Comparison of ENCODE assay signal across 26 cellular contexts in genomic region chr3:61964566-61964965, GRCh38.
DNase-seq lines count a peak whose midpoint lies in the region; ATAC-seq and TF ChIP-seq lines count a peak whose summit lies in the region.
"Had no signal": no experiment of that assay in that cellular context is flagged by ENCODE, and none has a peak within 500 bp of the region (broad histone marks: within the 10 kb centered on the region; RNA-seq: fewer than 3 reads in every experiment).

No MANE protein-coding gene starts in this region.

- H3K27me3 ChIP-seq in heart right ventricle = no peaks in the 10 kb centered on the region
- H3K27me3 ChIP-seq: Peyer's patch, sigmoid colon, SJSA1, stomach, tibial nerve had no signal

- no peak overlapping the region for H3K27ac ChIP-seq in heart right ventricle
- H3K27ac ChIP-seq: 22Rv1, Peyer's patch, sigmoid colon, SJSA1, stomach, tibial nerve had no signal

- WGBS in heart right ventricle, 2 donors = 86 to 97% methylated on average over 8 of the region's 8 CpGs

- ATAC-seq in heart right ventricle (no peak), HG03095 (IDR thresholded peaks at IDR 0.05; ENCODE audit: unreplicated experiment) (no peak)
- ATAC-seq: activated CD8-positive, alpha-beta T cell treated with anti-CD3 and anti-CD28 coated beads, Interleukin-2, amount 10 ng/mL, durations not matched to agents 7 days and 5 days; activated naive CD8-positive, alpha-beta T cell treated with anti-CD3 and anti-CD28 coated beads, Interleukin-2, amount 50 U/mL, for 24 hours had no signal

- DNase-seq in DMS53 (lab: John Stamatoyannopoulos, UW) = peak; percentile 0
- DNase-seq in DMS53 treated with DMSO at 0.1 percent for 48 hours (lab: John Stamatoyannopoulos, UW; ENCODE audit: unreplicated experiment) = no peak
- DNase-seq in LHCN-M2 (ENCODE audit: low read depth) = peak; percentile 53
- DNase-seq in fibroblast of mammary gland (ENCODE audit: low read depth) = peak; percentile 28
- peak; percentile 42 for DNase-seq in skeletal muscle cell (ENCODE audit: low read depth)
- no peak for DNase-seq in heart right ventricle
- no peak for DNase-seq in NCI-H82 (lab: John Stamatoyannopoulos, UW)
- DNase-seq: activated CD8-positive, alpha-beta T cell treated with anti-CD3 and anti-CD28 coated beads, Interleukin-2, amount 10 ng/mL, durations not matched to agents 7 days and 5 days; activated gamma-delta T cell; activated naive CD8-positive, alpha-beta T cell treated with anti-CD3 and anti-CD28 coated beads, Interleukin-2, amount 50 U/mL, for 24 hours; CD4-positive, alpha-beta memory T cell; DMS153; effector CD4-positive, alpha-beta T cell; H7; hypothalamus; NCI-H1417 treated with DMSO at 0.1 percent for 48 hours; NCI-H2171; NCI-H524 treated with DMSO at 0.1 percent for 48 hours; Peyer's patch; posterior cingulate gyrus; sigmoid colon; stomach had no signal

- H3K4me1 ChIP-seq in heart right ventricle = peaks cover 0 to 23% (median 4%) of the 10 kb centered on the region in 9 donors
- H3K4me1 ChIP-seq: Peyer's patch, SJSA1, tibial nerve had no signal

- H3K9me3 ChIP-seq in heart right ventricle = no peaks in the 10 kb centered on the region
- H3K9me3 ChIP-seq: Peyer's patch, sigmoid colon, SJSA1, stomach, tibial nerve had no signal

- no peaks in the 10 kb centered on the region for H3K36me3 ChIP-seq in heart right ventricle
- H3K36me3 ChIP-seq: Peyer's patch, sigmoid colon, SJSA1, stomach, tibial nerve had no signal

- intact Hi-C loops in heart right ventricle (cut with DNase I) = no loop called here

- H3K4me3 ChIP-seq in fibroblast of mammary gland (ENCODE audit: control insufficient read depth, low read depth, low read length) (no peak overlapping the region), skeletal muscle cell (ENCODE audit: low read depth, low read length) (no peak overlapping the region), heart right ventricle (no peak overlapping the region)
- H3K4me3 ChIP-seq: Peyer's patch, sigmoid colon, SJSA1, stomach, tibial nerve had no signal

- TF ChIP-seq CTCF in fibroblast of mammary gland (conservative IDR thresholded peaks at IDR 0.05; ENCODE audit: control insufficient read depth, insufficient read depth, low read depth, low read length) (no peak), heart right ventricle (IDR thresholded peaks at IDR 0.05) (no peak)

Comparison
In these comparisons a context has a peak if more than half of its experiments do, and no peak if none do; other contexts are left out.
1. DNase-seq: peak in DMS53 (single experiment), LHCN-M2 (single experiment), fibroblast of mammary gland (single experiment) and skeletal muscle cell (single experiment); none in DMS53 treated with DMSO at 0.1 percent for 48 hours (single experiment), heart right ventricle (0 of 2) and NCI-H82 (single experiment).